In genomic region chr15:53059273-53060043, GRCh38 we compare ENCODE assay signal across 1 cellular context.
TF ChIP-seq lines count a peak whose summit lies in the region.

No MANE protein-coding gene starts in this region.

TF ChIP-seq in HepG2, 621 proteins besides CTCF, POLR2A, EP300 and RAD21 (continued from another document and continues in another):
- TF ChIP-seq AHDC1 (CRISPR knock-in tag; IDR thresholded peaks at IDR 0.05; ENCODE audit: borderline replicate concordance) (peak; percentile 90; the same call in 1 of the 2 replicates), GATAD1 (CRISPR knock-in tag; IDR thresholded peaks at IDR 0.05) (no peak), SOX5 (CRISPR knock-in tag; IDR thresholded peaks at IDR 0.05; ENCODE audit: borderline replicate concordance) (peak; percentile 24; the same call in 1 of the 2 replicates), TARDBP (CRISPR knock-in tag; IDR thresholded peaks at IDR 0.05) (peak; percentile 26; the same call in 1 of the 2 replicates), YEATS2 (CRISPR knock-in tag; IDR thresholded peaks at IDR 0.05; ENCODE audit: borderline replicate concordance) (no peak), HNF4G (IDR thresholded peaks at IDR 0.05; ENCODE audit: borderline replicate concordance, low read depth, low read length) (peak; percentile 69), HNF4G (CRISPR knock-in tag; IDR thresholded peaks at IDR 0.05; ENCODE audit: borderline replicate concordance, low read depth) (peak; percentile 59; the same call in 1 of the 2 replicates), ZNF362 (CRISPR knock-in tag; IDR thresholded peaks at IDR 0.05; ENCODE audit: borderline replicate concordance) (peak; percentile 44; the same call in 1 of the 2 replicates), NR2F6 (IDR thresholded peaks at IDR 0.05) (peak; percentile 64), NR2F6 (CRISPR knock-in tag; IDR thresholded peaks at IDR 0.05) (0 out of 2 replicates have a peak, but pooled peaks have one; percentile 24), FOXA3 (CRISPR knock-in tag; IDR thresholded peaks at IDR 0.05) (0 out of 2 replicates have a peak, but pooled peaks have one; percentile 19), SNAI1 (CRISPR knock-in tag; IDR thresholded peaks at IDR 0.05; ENCODE audit: borderline replicate concordance) (no peak), PATZ1 (CRISPR knock-in tag; IDR thresholded peaks at IDR 0.05) (no peak), HDAC1 (CRISPR knock-in tag; IDR thresholded peaks at IDR 0.05) (peak; percentile 84; the same call in 1 of the 2 replicates), HNF4A (CRISPR knock-in tag; IDR thresholded peaks at IDR 0.05) (peak; percentile 92), ATF2 (CRISPR knock-in tag; IDR thresholded peaks at IDR 0.05) (0 out of 2 replicates have a peak, but pooled peaks have one; percentile 32), ZNF292 (CRISPR knock-in tag; IDR thresholded peaks at IDR 0.05; ENCODE audit: borderline replicate concordance, low read depth) (peak; percentile 74; the same call in 1 of the 2 replicates), CREB1 (IDR thresholded peaks at IDR 0.05) (no peak), CREB1 (CRISPR knock-in tag; IDR thresholded peaks at IDR 0.05) (peak; percentile 54; the same call in 1 of the 2 replicates), PITX1 (CRISPR knock-in tag; IDR thresholded peaks at IDR 0.05) (peak; percentile 71; the same call in 1 of the 2 replicates), NFIC (IDR thresholded peaks at IDR 0.05; ENCODE audit: low read length) (peak; percentile 68; the same call in 1 of the 2 replicates), ZNF580 (CRISPR knock-in tag; IDR thresholded peaks at IDR 0.05; ENCODE audit: borderline replicate concordance, low read depth) (no peak), EHMT2 (IDR thresholded peaks at IDR 0.05; ENCODE audit: borderline replicate concordance, low read depth, low read length) (no peak), SALL1 (CRISPR knock-in tag; IDR thresholded peaks at IDR 0.05) (peak; percentile 86; the same call in 1 of the 2 replicates), GATAD2A (CRISPR knock-in tag; IDR thresholded peaks at IDR 0.05) (peak; percentile 90), ZNF598 (CRISPR knock-in tag; IDR thresholded peaks at IDR 0.05; ENCODE audit: borderline replicate concordance) (no peak), ISL2 (CRISPR knock-in tag; IDR thresholded peaks at IDR 0.05) (peak; percentile 22; the same call in 1 of the 2 replicates), ZNF430 (CRISPR knock-in tag; IDR thresholded peaks at IDR 0.05) (0 out of 2 replicates have a peak, but pooled peaks have one; percentile 36), ONECUT2 (CRISPR knock-in tag; IDR thresholded peaks at IDR 0.05) (peak; percentile 97), TCF7 (IDR thresholded peaks at IDR 0.05; ENCODE audit: low read depth) (peak; percentile 19; the same call in 1 of the 2 replicates), AGO2 (optimal IDR thresholded peaks at IDR 0.05; ENCODE audit: low read depth, low read length) (no peak), ZHX1 (CRISPR knock-in tag; IDR thresholded peaks at IDR 0.05; ENCODE audit: low read depth) (0 out of 2 replicates have a peak, but pooled peaks have one; percentile 30), MEF2D (CRISPR knock-in tag; IDR thresholded peaks at IDR 0.05) (peak; percentile 95), ATF6 (CRISPR knock-in tag; conservative IDR thresholded peaks at IDR 0.05) (no peak), NR2F1 (CRISPR knock-in tag; IDR thresholded peaks at IDR 0.05) (peak in 1 of 2 experiments; percentile 67; a peak in 2 of 4 replicates), IRF2 (CRISPR knock-in tag; IDR thresholded peaks at IDR 0.05) (0 out of 2 replicates have a peak, but pooled peaks have one; percentile 25), ETV5 (CRISPR knock-in tag; IDR thresholded peaks at IDR 0.05; ENCODE audit: borderline replicate concordance) (no peak), ZNF510 (CRISPR knock-in tag; IDR thresholded peaks at IDR 0.05; ENCODE audit: low read depth) (no peak), MED1 (CRISPR knock-in tag; IDR thresholded peaks at IDR 0.05) (peak; percentile 51; the same call in 1 of the 2 replicates), HMG20A (CRISPR knock-in tag; IDR thresholded peaks at IDR 0.05; ENCODE audit: borderline replicate concordance) (peak; percentile 56; the same call in 1 of the 2 replicates), GZF1 (CRISPR knock-in tag; IDR thresholded peaks at IDR 0.05) (no peak), PPARG (CRISPR knock-in tag; conservative IDR thresholded peaks at IDR 0.05) (peak; percentile 84), PAXIP1 (CRISPR knock-in tag; conservative IDR thresholded peaks at IDR 0.05) (peak; percentile 91), RARA (CRISPR knock-in tag; IDR thresholded peaks at IDR 0.05) (peak; percentile 76), ZNF782 (CRISPR knock-in tag; IDR thresholded peaks at IDR 0.05; ENCODE audit: borderline replicate concordance) (no peak), ZNF724P (CRISPR knock-in tag; IDR thresholded peaks at IDR 0.05; ENCODE audit: borderline replicate concordance) (no peak)
